In the genomic region with DNA sequence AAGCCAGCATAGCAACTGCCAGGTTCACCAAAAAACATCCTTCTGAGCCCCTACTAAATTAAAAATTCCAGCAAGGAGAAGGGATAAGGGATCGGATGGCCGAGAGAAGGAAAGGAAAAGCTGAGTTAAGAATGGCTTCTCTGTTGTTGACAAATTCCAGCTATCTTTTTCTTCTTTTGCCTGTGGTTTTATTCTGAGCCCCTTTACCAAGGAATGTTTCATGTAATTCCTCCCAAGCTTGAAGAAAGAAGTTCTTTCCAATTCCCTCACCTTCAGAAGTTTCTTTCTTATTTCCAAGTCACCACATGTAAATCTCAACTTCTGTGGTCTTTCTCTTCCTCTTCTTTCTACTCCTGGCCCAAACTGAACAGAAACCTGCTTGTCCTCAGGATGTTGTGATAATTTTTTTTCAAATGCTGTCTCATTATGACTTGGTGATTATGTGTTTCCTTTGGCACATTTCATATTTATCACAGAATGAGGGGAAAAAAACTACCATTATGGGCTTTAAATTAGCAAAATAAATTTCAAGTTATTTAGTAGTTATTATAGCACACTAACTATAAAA, we compare ENCODE assay signal across 19 cellular contexts.
"Had no signal": no experiment of that assay in that cellular context is flagged by ENCODE, and none has a peak within 500 bp of the region (broad histone marks: within the 10 kb centered on the region; RNA-seq: fewer than 3 reads in every experiment).

No MANE protein-coding gene starts in this region.

- H3K27me3 ChIP-seq: tibial nerve had no signal

- H3K4me1 Mint-ChIP-seq: activated T-helper 17 cell treated with anti-CD3 and anti-CD28 coated beads, Interleukin-2, amount 50 U/mL, for 72 hours; immature natural killer cell had no signal

- H3K36me3 Mint-ChIP-seq: immature natural killer cell had no signal

- H3K4me3 Mint-ChIP-seq: activated T-helper 17 cell treated with anti-CD3 and anti-CD28 coated beads, Interleukin-2, amount 50 U/mL, for 72 hours; immature natural killer cell; nephron had no signal

- ATAC-seq: activated T-helper 17 cell treated with anti-CD3 and anti-CD28 coated beads, Interleukin-2, amount 50 U/mL, for 72 hours; right cardiac atrium had no signal

- H3K36me3 ChIP-seq: prostate gland, tibial nerve had no signal

- H3K27ac Mint-ChIP-seq: activated T-helper 17 cell treated with anti-CD3 and anti-CD28 coated beads, Interleukin-2, amount 50 U/mL, for 72 hours; nephron had no signal

- H3K27me3 Mint-ChIP-seq: activated T-helper 17 cell treated with anti-CD3 and anti-CD28 coated beads, Interleukin-2, amount 50 U/mL, for 72 hours had no signal

- H3K4me1 ChIP-seq: prostate gland had no signal

- H3K27ac ChIP-seq: prostate gland, tibial nerve had no signal

- H3K9me3 Mint-ChIP-seq: activated T-helper 17 cell treated with anti-CD3 and anti-CD28 coated beads, Interleukin-2, amount 50 U/mL, for 72 hours; immature natural killer cell; nephron had no signal

- H3K4me3 ChIP-seq: prostate gland, skin epidermis, tibial nerve had no signal

- H3K9me3 ChIP-seq: prostate gland, tibial nerve had no signal

- DNase-seq: activated CD4-positive, alpha-beta T cell treated with anti-CD3 and anti-CD28 coated beads for 1 hour; activated CD4-positive, alpha-beta T cell treated with anti-CD3 and anti-CD28 coated beads, Interleukin-2, amount 50 U/mL, for 4 hours; activated naive CD4-positive, alpha-beta T cell treated with Interleukin-2 at 50 U/mL for 16 hours; activated T-cell treated with anti-CD3 and anti-CD28 coated beads for 4 hours; caudate nucleus; foreskin fibroblast; immature natural killer cell; mesendoderm; occipital lobe; right cardiac atrium; stimulated activated CD4-positive, alpha-beta T cell treated with anti-CD3 and anti-CD28 coated beads, Interleukin-4, amount 100 ng/mL, for 4 hours; stimulated activated CD8-positive, alpha-beta memory T cell treated with anti-CD3 and anti-CD28 coated beads, Interleukin-4, amount 100 ng/mL, for 48 hours; stimulated activated naive CD4-positive, alpha-beta T cell treated with Interleukin-2 at 50 U/mL for 16 hours; substantia nigra had no signal
